ENCODE assay signal across 1 cellular context in the genomic region with DNA sequence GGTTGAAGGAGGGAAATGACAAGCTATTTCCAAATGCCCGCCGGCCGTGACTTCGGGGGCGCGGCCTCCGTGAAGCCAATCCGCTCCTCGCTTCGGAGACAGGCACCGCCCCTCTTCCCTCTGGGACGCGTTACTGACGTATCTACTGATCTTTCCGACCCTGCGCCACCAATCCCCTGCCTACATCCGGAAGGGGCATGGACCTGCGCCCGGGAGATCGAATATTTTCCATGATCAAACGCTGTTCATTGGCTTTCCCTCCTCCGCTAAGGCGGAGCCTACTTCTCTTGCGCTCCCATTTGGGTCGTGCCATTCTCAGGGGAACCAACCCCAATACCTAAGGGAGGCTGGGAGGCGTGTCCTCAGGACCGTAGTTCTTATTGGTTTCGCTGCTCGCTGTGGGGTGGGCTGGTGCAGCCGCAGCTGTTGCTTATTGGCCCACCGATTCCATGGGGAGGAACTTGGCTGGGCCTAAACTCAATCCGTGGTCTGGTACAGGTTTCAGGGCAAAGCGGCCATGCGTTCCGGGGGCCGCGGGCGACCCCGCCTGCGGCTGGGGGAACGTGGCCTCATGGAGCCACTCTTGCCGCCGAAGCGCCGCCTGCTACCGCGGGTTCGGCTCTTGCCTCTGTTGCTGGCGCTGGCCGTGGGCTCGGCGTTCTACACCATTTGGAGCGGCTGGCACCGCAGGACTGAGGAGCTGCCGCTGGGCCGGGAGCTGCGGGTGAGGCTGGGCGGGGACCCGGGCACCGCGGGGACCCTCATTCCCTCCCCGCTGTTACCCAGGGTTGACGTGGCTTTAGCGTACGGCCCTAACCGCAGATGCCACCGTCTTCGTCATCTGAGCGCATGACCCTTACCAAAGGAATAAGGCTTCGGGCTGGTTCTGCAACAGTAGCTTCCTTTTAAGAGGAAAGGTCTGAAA.
TF ChIP-seq lines count a peak whose summit lies in the region.

Gene QPCTL, plus strand, starts transcription at position 480 of the 925 bp plus-strand sequence. Its CDS starts 38 bp downstream, at position 518.

TF ChIP-seq in K562, 482 proteins besides CTCF, POLR2A, EP300 and RAD21 (continued from another document and continues in another):
- no peak for TF ChIP-seq ZBTB40 (IDR thresholded peaks at IDR 0.05)
- TF ChIP-seq ZBTB40 (CRISPR knock-in tag; IDR thresholded peaks at IDR 0.05), result no peak
- TF ChIP-seq ELF2 (CRISPR knock-in tag; IDR thresholded peaks at IDR 0.05), result 0 out of 2 replicates have a peak, but pooled peaks have one; percentile 32
- no peak for TF ChIP-seq TRIM28 (IDR thresholded peaks at IDR 0.05)
- TF ChIP-seq GABPB2 (CRISPR knock-in tag; conservative IDR thresholded peaks at IDR 0.05), result no peak
- no peak for TF ChIP-seq NR0B1 (IDR thresholded peaks at IDR 0.05; ENCODE audit: partially characterized antibody)
- peak; percentile 91 for TF ChIP-seq ZBTB7A (IDR thresholded peaks at IDR 0.05; ENCODE audit: borderline replicate concordance, control insufficient read depth, low read depth, low read length)
- TF ChIP-seq SMARCC2 (IDR thresholded peaks at IDR 0.05; ENCODE audit: low read depth), result no peak
- no peak for TF ChIP-seq ERF (CRISPR knock-in tag; IDR thresholded peaks at IDR 0.05)
- TF ChIP-seq TGIF2 (CRISPR knock-in tag; IDR thresholded peaks at IDR 0.05), result no peak
- no peak for TF ChIP-seq FOXJ3 (CRISPR knock-in tag; IDR thresholded peaks at IDR 0.05)
- TF ChIP-seq BACH1 (tag; IDR thresholded peaks at IDR 0.05), result no peak
- no peak for TF ChIP-seq NUFIP1 (IDR thresholded peaks at IDR 0.05; ENCODE audit: partially characterized antibody)
- no peak for TF ChIP-seq HNRNPH1 (optimal IDR thresholded peaks at IDR 0.05; ENCODE audit: low read depth, low read length)
- no peak for TF ChIP-seq CBFA2T2 (conservative IDR thresholded peaks at IDR 0.05)
- peak; percentile 33; the same call in 1 of the 2 replicates for TF ChIP-seq JUND (IDR thresholded peaks at IDR 0.05; ENCODE audit: borderline replicate concordance, low read depth, low read length)
- 0 out of 3 replicates have a peak, but pooled peaks have one; percentile 8 for TF ChIP-seq JUND (tag; IDR thresholded peaks at IDR 0.05; ENCODE audit: borderline replicate concordance, low read depth, low read length)
- no peak for TF ChIP-seq ZNF449 (CRISPR knock-in tag; IDR thresholded peaks at IDR 0.05)
- TF ChIP-seq, protein P1, sequence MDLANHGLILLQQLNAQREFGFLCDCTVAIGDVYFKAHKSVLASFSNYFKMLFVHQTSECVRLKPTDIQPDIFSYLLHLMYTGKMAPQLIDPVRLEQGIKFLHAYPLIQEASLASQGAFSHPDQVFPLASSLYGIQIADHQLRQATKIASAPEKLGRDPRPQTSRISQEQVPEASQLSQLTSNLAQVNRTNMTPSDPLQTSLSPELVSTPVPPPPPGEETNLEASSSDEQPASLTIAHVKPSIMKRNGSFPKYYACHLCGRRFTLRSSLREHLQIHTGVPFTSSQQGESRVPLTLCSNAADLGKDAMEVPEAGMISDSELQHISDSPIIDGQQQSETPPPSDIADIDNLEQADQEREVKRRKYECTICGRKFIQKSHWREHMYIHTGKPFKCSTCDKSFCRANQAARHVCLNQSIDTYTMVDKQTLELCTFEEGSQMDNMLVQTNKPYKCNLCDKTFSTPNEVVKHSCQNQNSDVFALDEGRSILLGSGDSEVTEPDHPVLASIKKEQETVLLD (IDR thresholded peaks at IDR 0.05), result no peak
- no peak for TF ChIP-seq GABPA (tag; conservative IDR thresholded peaks at IDR 0.05; ENCODE audit: low read depth)
- no peak for TF ChIP-seq NCOA6 (IDR thresholded peaks at IDR 0.05)
- no peak for TF ChIP-seq HEY1 (CRISPR knock-in tag; IDR thresholded peaks at IDR 0.05; ENCODE audit: borderline replicate concordance)
- TF ChIP-seq ZNF431 (CRISPR knock-in tag; IDR thresholded peaks at IDR 0.05), result peak; percentile 3; the same call in 1 of the 2 replicates
- TF ChIP-seq DMBX1 (CRISPR knock-in tag; IDR thresholded peaks at IDR 0.05; ENCODE audit: borderline replicate concordance), result no peak
- TF ChIP-seq HNRNPK (IDR thresholded peaks at IDR 0.05; ENCODE audit: low read depth, low read length, poor library complexity, severe bottlenecking), result no peak
- TF ChIP-seq FOXM1 (IDR thresholded peaks at IDR 0.05; ENCODE audit: low read depth), result no peak
- no peak for TF ChIP-seq FOXM1 (CRISPR knock-in tag; IDR thresholded peaks at IDR 0.05; ENCODE audit: low read depth)
- no peak for TF ChIP-seq PHF20 (IDR thresholded peaks at IDR 0.05; ENCODE audit: partially characterized antibody)
- TF ChIP-seq ZEB2 (IDR thresholded peaks at IDR 0.05), result no peak
- TF ChIP-seq GTF2F1 (IDR thresholded peaks at IDR 0.05; ENCODE audit: low read depth, low read length), result no peak
- no peak for TF ChIP-seq SMAD2 (IDR thresholded peaks at IDR 0.05; ENCODE audit: low read depth, low read length)
- TF ChIP-seq RUNX1 (IDR thresholded peaks at IDR 0.05; ENCODE audit: low read depth), result no peak
- TF ChIP-seq FOSL1 (tag; conservative IDR thresholded peaks at IDR 0.05), result no peak
- TF ChIP-seq, protein P2, sequence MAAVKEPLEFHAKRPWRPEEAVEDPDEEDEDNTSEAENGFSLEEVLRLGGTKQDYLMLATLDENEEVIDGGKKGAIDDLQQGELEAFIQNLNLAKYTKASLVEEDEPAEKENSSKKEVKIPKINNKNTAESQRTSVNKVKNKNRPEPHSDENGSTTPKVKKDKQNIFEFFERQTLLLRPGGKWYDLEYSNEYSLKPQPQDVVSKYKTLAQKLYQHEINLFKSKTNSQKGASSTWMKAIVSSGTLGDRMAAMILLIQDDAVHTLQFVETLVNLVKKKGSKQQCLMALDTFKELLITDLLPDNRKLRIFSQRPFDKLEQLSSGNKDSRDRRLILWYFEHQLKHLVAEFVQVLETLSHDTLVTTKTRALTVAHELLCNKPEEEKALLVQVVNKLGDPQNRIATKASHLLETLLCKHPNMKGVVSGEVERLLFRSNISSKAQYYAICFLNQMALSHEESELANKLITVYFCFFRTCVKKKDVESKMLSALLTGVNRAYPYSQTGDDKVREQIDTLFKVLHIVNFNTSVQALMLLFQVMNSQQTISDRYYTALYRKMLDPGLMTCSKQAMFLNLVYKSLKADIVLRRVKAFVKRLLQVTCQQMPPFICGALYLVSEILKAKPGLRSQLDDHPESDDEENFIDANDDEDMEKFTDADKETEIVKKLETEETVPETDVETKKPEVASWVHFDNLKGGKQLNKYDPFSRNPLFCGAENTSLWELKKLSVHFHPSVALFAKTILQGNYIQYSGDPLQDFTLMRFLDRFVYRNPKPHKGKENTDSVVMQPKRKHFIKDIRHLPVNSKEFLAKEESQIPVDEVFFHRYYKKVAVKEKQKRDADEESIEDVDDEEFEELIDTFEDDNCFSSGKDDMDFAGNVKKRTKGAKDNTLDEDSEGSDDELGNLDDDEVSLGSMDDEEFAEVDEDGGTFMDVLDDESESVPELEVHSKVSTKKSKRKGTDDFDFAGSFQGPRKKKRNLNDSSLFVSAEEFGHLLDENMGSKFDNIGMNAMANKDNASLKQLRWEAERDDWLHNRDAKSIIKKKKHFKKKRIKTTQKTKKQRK (IDR thresholded peaks at IDR 0.05; ENCODE audit: borderline replicate concordance, low read depth, low read length), result peak; percentile 64; the same call in 1 of the 2 replicates
- no peak for TF ChIP-seq RBM14 (IDR thresholded peaks at IDR 0.05; ENCODE audit: borderline replicate concordance, insufficient read depth, low read depth, low read length)
- TF ChIP-seq, protein P3, sequence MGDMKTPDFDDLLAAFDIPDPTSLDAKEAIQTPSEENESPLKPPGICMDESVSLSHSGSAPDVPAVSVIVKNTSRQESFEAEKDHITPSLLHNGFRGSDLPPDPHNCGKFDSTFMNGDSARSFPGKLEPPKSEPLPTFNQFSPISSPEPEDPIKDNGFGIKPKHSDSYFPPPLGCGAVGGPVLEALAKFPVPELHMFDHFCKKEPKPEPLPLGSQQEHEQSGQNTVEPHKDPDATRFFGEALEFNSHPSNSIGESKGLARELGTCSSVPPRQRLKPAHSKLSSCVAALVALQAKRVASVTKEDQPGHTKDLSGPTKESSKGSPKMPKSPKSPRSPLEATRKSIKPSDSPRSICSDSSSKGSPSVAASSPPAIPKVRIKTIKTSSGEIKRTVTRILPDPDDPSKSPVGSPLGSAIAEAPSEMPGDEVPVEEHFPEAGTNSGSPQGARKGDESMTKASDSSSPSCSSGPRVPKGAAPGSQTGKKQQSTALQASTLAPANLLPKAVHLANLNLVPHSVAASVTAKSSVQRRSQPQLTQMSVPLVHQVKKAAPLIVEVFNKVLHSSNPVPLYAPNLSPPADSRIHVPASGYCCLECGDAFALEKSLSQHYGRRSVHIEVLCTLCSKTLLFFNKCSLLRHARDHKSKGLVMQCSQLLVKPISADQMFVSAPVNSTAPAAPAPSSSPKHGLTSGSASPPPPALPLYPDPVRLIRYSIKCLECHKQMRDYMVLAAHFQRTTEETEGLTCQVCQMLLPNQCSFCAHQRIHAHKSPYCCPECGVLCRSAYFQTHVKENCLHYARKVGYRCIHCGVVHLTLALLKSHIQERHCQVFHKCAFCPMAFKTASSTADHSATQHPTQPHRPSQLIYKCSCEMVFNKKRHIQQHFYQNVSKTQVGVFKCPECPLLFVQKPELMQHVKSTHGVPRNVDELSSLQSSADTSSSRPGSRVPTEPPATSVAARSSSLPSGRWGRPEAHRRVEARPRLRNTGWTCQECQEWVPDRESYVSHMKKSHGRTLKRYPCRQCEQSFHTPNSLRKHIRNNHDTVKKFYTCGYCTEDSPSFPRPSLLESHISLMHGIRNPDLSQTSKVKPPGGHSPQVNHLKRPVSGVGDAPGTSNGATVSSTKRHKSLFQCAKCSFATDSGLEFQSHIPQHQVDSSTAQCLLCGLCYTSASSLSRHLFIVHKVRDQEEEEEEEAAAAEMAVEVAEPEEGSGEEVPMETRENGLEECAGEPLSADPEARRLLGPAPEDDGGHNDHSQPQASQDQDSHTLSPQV (IDR thresholded peaks at IDR 0.05), result no peak
